In genomic region chr6:144215402-144215931, GRCh38 we compare ENCODE assay signal across 1 cellular context.
TF ChIP-seq lines count a peak whose summit lies in the region.

No MANE protein-coding gene starts in this region.

TF ChIP-seq in GM23338, 12 proteins besides CTCF, POLR2A, EP300 and RAD21 (continued from another document):
- no peak for TF ChIP-seq CREB1 (CRISPR knock-in tag; IDR thresholded peaks at IDR 0.05; ENCODE audit: low read depth)
- no peak for TF ChIP-seq ZNF331 (CRISPR knock-in tag; IDR thresholded peaks at IDR 0.05; ENCODE audit: low read depth)
- no peak for TF ChIP-seq ZNF462 (CRISPR knock-in tag; IDR thresholded peaks at IDR 0.05)
